In the genomic region with DNA sequence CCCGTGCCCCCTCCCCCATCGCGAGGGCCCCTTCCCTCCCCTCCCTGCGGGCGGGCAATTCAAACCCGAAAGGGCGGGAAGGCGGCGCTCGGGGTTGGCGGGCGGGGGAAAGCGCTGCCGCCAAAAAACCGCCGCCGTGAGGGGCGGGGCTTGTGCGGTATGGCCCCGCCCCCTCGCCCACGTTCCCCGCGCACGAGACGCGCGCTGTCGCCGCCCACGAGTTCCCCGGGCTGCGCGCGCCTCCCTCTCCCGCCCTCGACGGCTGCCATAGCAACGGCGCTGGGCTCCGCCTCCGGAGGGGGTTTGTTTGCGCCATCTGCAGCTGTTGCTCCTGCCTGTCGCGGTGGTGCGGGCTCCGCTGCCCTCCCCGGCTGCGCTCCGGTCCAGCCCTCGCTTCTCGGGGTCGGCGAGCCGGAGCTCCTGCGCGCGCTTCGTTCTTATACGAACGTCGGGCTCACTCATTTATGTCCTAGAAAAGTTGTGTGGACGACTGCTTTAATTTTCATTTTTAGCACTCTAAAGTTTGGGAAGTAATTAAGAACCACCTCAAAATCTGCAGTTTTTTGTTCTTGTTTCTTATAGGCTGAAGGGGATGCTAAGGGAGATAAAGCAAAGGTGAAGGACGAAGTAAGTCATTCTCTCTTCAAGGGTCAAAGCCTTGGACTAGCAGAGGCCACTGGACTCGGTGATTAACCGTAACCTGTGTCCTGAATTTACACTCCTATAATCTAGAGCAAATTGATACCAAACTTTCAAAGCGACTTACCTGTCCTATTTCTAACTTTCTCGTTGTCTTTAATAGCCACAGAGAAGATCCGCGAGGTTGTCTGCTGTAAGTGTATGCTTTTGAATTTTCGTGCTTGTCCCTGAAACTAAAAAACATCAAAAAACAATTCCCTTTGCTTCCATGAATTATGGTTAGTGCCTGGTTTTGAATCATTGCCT, we compare ENCODE assay signal across 8 cellular contexts. TPM values are rescaled to one million over a fixed set of nuclear protein-coding genes. Genes with fewer than 3 reads are reported as not detected.
DNase-seq lines count a peak whose midpoint lies in the region; ATAC-seq, FAIRE-seq and TF ChIP-seq lines count a peak whose summit lies in the region.

No MANE protein-coding gene starts in this region.

- H4K20me1 ChIP-seq in keratinocyte (ENCODE audit: control insufficient read depth, extremely low read depth, insufficient read depth, low read length) = peaks cover 16% of the 10 kb centered on the region

- no peak for TF ChIP-seq CTCF in AG09309 (IDR thresholded peaks at IDR 0.05; ENCODE audit: control insufficient read depth, insufficient read depth, low read depth, low read length, missing control alignments)
- no peak for TF ChIP-seq CTCF in keratinocyte (optimal IDR thresholded peaks at IDR 0.05 in 1 of 3, IDR thresholded peaks at IDR 0.05 in 1 of 3, conservative IDR thresholded peaks at IDR 0.05 in 1 of 3; ENCODE audit: extremely low read depth in 1 of 3, insufficient read depth in 2 of 3, low read length in 3 of 3)

- H3K27me3 ChIP-seq in keratinocyte (ENCODE audit: control insufficient read depth, extremely low read depth, insufficient read depth, low read length) = no peaks in the 10 kb centered on the region

- H3K4me1 ChIP-seq in keratinocyte (ENCODE audit: control insufficient read depth, extremely low read depth, insufficient read depth, low read length) = peaks cover 51% of the 10 kb centered on the region

- peak overlapping the region; percentile 89 for H3K9ac ChIP-seq in keratinocyte (ENCODE audit: control insufficient read depth, extremely low read depth, insufficient read depth, low read length)

- ATAC-seq in GM19035 (IDR thresholded peaks at IDR 0.05; ENCODE audit: unreplicated experiment) (peak; percentile 79), HG03342 (IDR thresholded peaks at IDR 0.05; ENCODE audit: unreplicated experiment) (peak; percentile 65)

- H3K4me2 ChIP-seq in keratinocyte (ENCODE audit: control insufficient read depth, extremely low read depth, insufficient read depth, low read depth, low read length) = peak overlapping the region; percentile 88

- FAIRE-seq in keratinocyte (lab: Jason Lieb, UNC) = no peak

- peaks cover 3% of the 10 kb centered on the region for H3K9me1 ChIP-seq in keratinocyte (ENCODE audit: control insufficient read depth, extremely low read depth, insufficient read depth, low read length)

- dilution Hi-C loops in keratinocyte (cut with MboI; ENCODE audit: extremely low pct_ligation_motif_present, low sequenced_read_pairs) = no loop called here

- H3K36me3 ChIP-seq in keratinocyte (ENCODE audit: control insufficient read depth in 2 of 2, extremely low read depth in 1 of 2, insufficient read depth in 2 of 2, low read length in 2 of 2) = peaks cover 21 to 39% of the 10 kb centered on the region in 2 experiments

- DNase-seq in AG09309 (ENCODE audit: low read depth) (peak; percentile 71), NCI-H460 (ENCODE audit: extremely low read depth, low read depth) (peak; percentile 82), cerebellar cortex (ENCODE audit: low spot score) (peak; percentile 94), keratinocyte (ENCODE audit: low read depth, low spot score) (peak; percentile 50)
- DNase-seq in activated CD4-positive, alpha-beta T cell treated with anti-CD3 and anti-CD28 coated beads for 1 hour = peak; percentile 96
- DNase-seq in stimulated activated CD4-positive, alpha-beta T cell treated with anti-CD3 and anti-CD28 coated beads, Interleukin-12 subunit alpha, Interleukin-12 subunit beta, amount 100 ng/mL, for 24 hours (ENCODE audit: low read depth in 2 of 2) = peak; percentile 85 to 87

- H3K79me2 ChIP-seq in keratinocyte (ENCODE audit: control insufficient read depth, insufficient read depth, low read length) = peaks cover 15% of the 10 kb centered on the region

- H3K27ac ChIP-seq in keratinocyte (ENCODE audit: control insufficient read depth, insufficient read depth, low read length) = peak overlapping the region; percentile 76

- no peak overlapping the region for H2AFZ ChIP-seq in keratinocyte (ENCODE audit: control insufficient read depth, low read length)

- H3K4me3 ChIP-seq in AG09309 (ENCODE audit: control insufficient read depth, low read depth, low read length) = peak overlapping the region; percentile 59
- H3K4me3 ChIP-seq in keratinocyte (ENCODE audit: control insufficient read depth in 2 of 3, extremely low read depth in 1 of 3, insufficient read depth in 2 of 3, low read depth in 1 of 3, low read length in 3 of 3) = peak overlapping the region; percentile 68 to 92 (median 77)

- H3K9me3 ChIP-seq in keratinocyte (ENCODE audit: control insufficient read depth, low read depth, low read length) = no peaks in the 10 kb centered on the region

RNA-seq across cellular contexts. Expression of a gene that starts 0.9 kb away (rescaled TPM):
- 301 and 331 TPM in 2 replicates for total RNA-seq in NCI-H460 (2014; rRNA removed; shearing (Covaris generic))
- polyA plus RNA-seq in NCI-H460 (2014; cell fraction: nucleus; rRNA removed) = 443 and 448 TPM in 2 replicates
- polyA plus RNA-seq in keratinocyte = 38.5 to 222 TPM (median 130 TPM) in 3 replicates
- polyA plus RNA-seq in keratinocyte (2011; ENCODE audit: low read depth) = 28.8 TPM
- polyA plus RNA-seq in keratinocyte (2011; cell fraction: cytosol; rRNA removed) = 90.7 and 132 TPM in 2 replicates
- 47.0 and 59.5 TPM in 2 replicates for polyA plus RNA-seq in keratinocyte (2011; cell fraction: nucleus; rRNA removed)
- polyA plus RNA-seq in keratinocyte (2012; ENCODE audit: low replicate concordance) = 113 and 220 TPM in 2 replicates
- polyA minus RNA-seq in keratinocyte = 12.7 to 64.4 TPM (median 19.5 TPM) in 3 replicates
- 25.9 TPM for polyA minus RNA-seq in keratinocyte (2011; cell fraction: cytosol; rRNA and poly(A)+ RNA removed)
- 5.9 and 12.9 TPM in 2 replicates for polyA minus RNA-seq in keratinocyte (2011; cell fraction: nucleus; rRNA and poly(A)+ RNA removed)

RNA-seq across cellular contexts. Expression of a gene that starts 41.1 kb away (rescaled TPM):
- 20.3 and 24.9 TPM in 2 replicates for total RNA-seq in NCI-H460 (2014; rRNA removed; shearing (Covaris generic))
- 14.8 and 29.6 TPM in 2 replicates for polyA plus RNA-seq in NCI-H460 (2014; cell fraction: nucleus; rRNA removed)
- polyA plus RNA-seq in keratinocyte = 39.5 to 56.5 TPM (median 41.2 TPM) in 3 replicates
- 37.9 TPM for polyA plus RNA-seq in keratinocyte (2011; ENCODE audit: low read depth)
- polyA plus RNA-seq in keratinocyte (2011; cell fraction: cytosol; rRNA removed) = 31.3 and 36.1 TPM in 2 replicates
- 74.9 and 81.9 TPM in 2 replicates for polyA plus RNA-seq in keratinocyte (2011; cell fraction: nucleus; rRNA removed)
- 28.7 and 41.6 TPM in 2 replicates for polyA plus RNA-seq in keratinocyte (2012; ENCODE audit: low replicate concordance)
- 33.5 to 46.8 TPM (median 39.8 TPM) in 3 replicates for polyA minus RNA-seq in keratinocyte
- polyA minus RNA-seq in keratinocyte (2011; cell fraction: cytosol; rRNA and poly(A)+ RNA removed) = 33.0 TPM
- polyA minus RNA-seq in keratinocyte (2011; cell fraction: nucleus; rRNA and poly(A)+ RNA removed) = 27.5 and 48.2 TPM in 2 replicates

RNA-seq across cellular contexts. Expression of a gene that starts 56.4 kb away (rescaled TPM):
- 11.5 and 11.7 TPM in 2 replicates for total RNA-seq in NCI-H460 (2014; rRNA removed; shearing (Covaris generic))
- polyA plus RNA-seq in NCI-H460 (2014; cell fraction: nucleus; rRNA removed) = 32.2 and 38.0 TPM in 2 replicates
- 65.9 to 82.9 TPM (median 73.8 TPM) in 3 replicates for polyA plus RNA-seq in keratinocyte
- 22.2 TPM for polyA plus RNA-seq in keratinocyte (2011; ENCODE audit: low read depth)
- 60.8 and 81.6 TPM in 2 replicates for polyA plus RNA-seq in keratinocyte (2011; cell fraction: cytosol; rRNA removed)
- 63.6 and 79.7 TPM in 2 replicates for polyA plus RNA-seq in keratinocyte (2011; cell fraction: nucleus; rRNA removed)
- 46.3 and 93.2 TPM in 2 replicates for polyA plus RNA-seq in keratinocyte (2012; ENCODE audit: low replicate concordance)
- polyA minus RNA-seq in keratinocyte = 112 to 260 TPM (median 115 TPM) in 3 replicates
- 137 TPM for polyA minus RNA-seq in keratinocyte (2011; cell fraction: cytosol; rRNA and poly(A)+ RNA removed)
- polyA minus RNA-seq in keratinocyte (2011; cell fraction: nucleus; rRNA and poly(A)+ RNA removed) = 71.3 and 74.2 TPM in 2 replicates

Comparison
In these comparisons a context has a peak if more than half of its experiments do, and no peak if none do; other contexts are left out.
1. Peak in every context shown above with its lines: DNase-seq, ATAC-seq, H3K4me3 ChIP-seq and H3K27ac ChIP-seq.